In genomic region chr19:12945479-12946091, GRCh38 we compare ENCODE assay signal across 1 cellular context.
A peak's percentile ranks its signal among the peaks of the same experiment; 100 is the strongest.
TF ChIP-seq lines count a peak whose summit lies in the region.

RAD23A (plus strand) TSS chr19:12945862; CDS start chr19:12945949, 87 bp downstream.

TF ChIP-seq in SK-N-SH, 30 proteins besides CTCF, POLR2A, EP300 and RAD21 (continued from another document):
- no peak for TF ChIP-seq RXRA (IDR thresholded peaks at IDR 0.05; ENCODE audit: borderline replicate concordance, low read depth)
- TF ChIP-seq IRF3 (IDR thresholded peaks at IDR 0.05; ENCODE audit: low read depth, low read length), result no peak
- TF ChIP-seq MAX (IDR thresholded peaks at IDR 0.05; ENCODE audit: low read depth), result peak; percentile 83; the same call in 1 of the 2 replicates
- peak; percentile 77 for TF ChIP-seq MXI1 (IDR thresholded peaks at IDR 0.05; ENCODE audit: low read depth, low read length)
- TF ChIP-seq YY1 (IDR thresholded peaks at IDR 0.05; ENCODE audit: low read depth), result peak; percentile 94
- TF ChIP-seq TCF12 (IDR thresholded peaks at IDR 0.05), result no peak
- peak; percentile 66; the same call in 1 of the 2 replicates for TF ChIP-seq ELF1 (IDR thresholded peaks at IDR 0.05)
- TF ChIP-seq TEAD4 (IDR thresholded peaks at IDR 0.05; ENCODE audit: borderline replicate concordance, insufficient read depth), result no peak
- TF ChIP-seq JUND (IDR thresholded peaks at IDR 0.05), result no peak; the same call in 1 of the 2 replicates
- peak; percentile 53; the same call in 1 of the 2 replicates for TF ChIP-seq RCOR1 (IDR thresholded peaks at IDR 0.05; ENCODE audit: low read length)
- TF ChIP-seq GABPA (IDR thresholded peaks at IDR 0.05; ENCODE audit: low read depth), result peak; percentile 83
- peak; percentile 97 for TF ChIP-seq USF1 (IDR thresholded peaks at IDR 0.05; ENCODE audit: borderline replicate concordance, low read depth)
- no peak for TF ChIP-seq REST (IDR thresholded peaks at IDR 0.05; ENCODE audit: low read depth, low read length)
- peak; percentile 87; the same call in 1 of the 2 replicates for TF ChIP-seq SIN3A (IDR thresholded peaks at IDR 0.05; ENCODE audit: borderline replicate concordance, low read depth, low read length)
